6 cellular contexts compared by ENCODE assay signal in genomic region chr1:107164901-107165300, GRCh38. TPM values are rescaled to one million over a fixed set of nuclear protein-coding genes. Genes with fewer than 3 reads are reported as not detected.
"Had no signal": no experiment of that assay in that cellular context is flagged by ENCODE, and none has a peak within 500 bp of the region (broad histone marks: within the 10 kb centered on the region; RNA-seq: fewer than 3 reads in every experiment).

No MANE protein-coding gene starts in this region.

RNA-seq across cellular contexts. Expression of gene NTNG1, which starts 24.1 kb away (rescaled TPM):
- total RNA-seq: activated CD4-positive, alpha-beta memory T cell treated with anti-CD3 and anti-CD28 coated beads, Interleukin-2, amount 10 ng/mL, durations not matched to agents 7 days and 5 days; activated CD4-positive, alpha-beta T cell treated with anti-CD3 and anti-CD28 coated beads, Interleukin-2, amount 10 ng/mL, durations not matched to agents 7 days and 5 days; cardiac septum; gastrocnemius medialis; T-helper 1 cell treated with Interleukin-12 subunit alpha and Interleukin-12 subunit beta and Interleukin-4 antibody, amounts not matched to agents 30 ng/mL and 1 ng/mL, for 36 hours had no signal
- polyA plus RNA-seq: heart left ventricle had no signal
